8 cellular contexts compared by ENCODE assay signal in the genomic region with DNA sequence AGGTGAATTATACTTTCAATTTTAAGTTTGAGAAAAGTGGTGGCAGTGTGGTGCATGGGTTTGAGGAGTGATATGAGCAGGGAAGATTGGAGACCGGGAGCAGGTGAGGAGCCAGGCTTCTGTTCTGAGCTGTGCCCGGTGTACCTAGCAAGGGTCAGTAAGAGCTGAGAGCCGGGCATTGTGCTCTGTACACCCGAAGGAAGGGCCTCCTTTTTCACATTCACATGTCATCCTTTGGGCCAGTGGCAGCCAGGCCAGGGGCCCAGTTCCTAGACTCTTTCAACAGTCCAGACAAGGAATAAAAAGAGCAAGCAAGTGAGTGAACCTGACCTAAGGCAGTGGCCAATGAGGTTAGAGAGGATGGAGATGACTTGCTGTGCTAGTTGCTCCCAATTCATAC. TPM values are rescaled to one million over a fixed set of nuclear protein-coding genes. Genes with fewer than 3 reads are reported as not detected.
DNase-seq lines count a peak whose midpoint lies in the region; TF ChIP-seq lines count a peak whose summit lies in the region.
"Had no signal": no experiment of that assay in that cellular context is flagged by ENCODE, and none has a peak within 500 bp of the region (broad histone marks: within the 10 kb centered on the region; RNA-seq: fewer than 3 reads in every experiment).

No MANE protein-coding gene starts in this region.

- H3K9ac ChIP-seq in GM23248: no peak overlapping the region
- H3K9ac ChIP-seq in iPS-20b (ENCODE audit: low read depth, low read length): peak overlapping the region; percentile 30; the same call in 1 of the 2 replicates

- TF ChIP-seq POLR2A in thyroid gland (IDR thresholded peaks at IDR 0.05): no peak

- H3K79me2 ChIP-seq in GM23248 (ENCODE audit: insufficient read depth) (no peaks in the 10 kb centered on the region), OCI-LY7 (ENCODE audit: insufficient read depth, low read depth, low read length) (no peaks in the 10 kb centered on the region)

- H3F3A ChIP-seq in GM23248 (ENCODE audit: insufficient read depth): no peaks in the 10 kb centered on the region

- H3K27me3 ChIP-seq in GM23248 (replicated peaks; ENCODE audit: insufficient read depth) (no peaks in the 10 kb centered on the region), iPS-20b (ENCODE audit: insufficient read depth, low read length) (no peaks in the 10 kb centered on the region), thyroid gland (no peaks in the 10 kb centered on the region)
- H3K27me3 ChIP-seq: SJCRH30 had no signal

- H3K9me3 ChIP-seq in GM23248 (ENCODE audit: low read depth) (no peaks in the 10 kb centered on the region), OCI-LY7 (ENCODE audit: low read length) (no peaks in the 10 kb centered on the region), iPS-20b (ENCODE audit: insufficient read depth, low read depth, low read length) (no peaks in the 10 kb centered on the region), thyroid gland (no peaks in the 10 kb centered on the region)
- H3K9me3 ChIP-seq: SJCRH30 had no signal

- H3K36me3 ChIP-seq in GM23248 (ENCODE audit: low read depth) (no peaks in the 10 kb centered on the region), OCI-LY7 (ENCODE audit: insufficient read depth, low read length) (no peaks in the 10 kb centered on the region), iPS-20b (ENCODE audit: insufficient read depth, low read depth, low read length) (no peaks in the 10 kb centered on the region), thyroid gland (no peaks in the 10 kb centered on the region)
- H3K36me3 ChIP-seq: SJCRH30 had no signal

- H3K4me3 ChIP-seq in GM23248 (no peak overlapping the region), OCI-LY7 (ENCODE audit: low read depth, low read length, poor library complexity, severe bottlenecking) (peak overlapping the region; percentile 33), iPS-20b (ENCODE audit: low read length) (no peak overlapping the region), thyroid gland (replicated peaks in 1 of 3) (no peak overlapping the region)
- H3K4me3 ChIP-seq: SJCRH30 had no signal

- POLR2A ChIA-PET in OCI-LY7 (lab: Charles Lee): interaction anchor here (0.6 to 2.4 kb wide), 12 partner anchors 9 to 1159 kb away, joined by 3 to 10 read pairs (median 4); a partner anchor contains a TSS

- peak overlapping the region; percentile 54; the same call in 1 of the 2 replicates for H2AFZ ChIP-seq in GM23248
- H2AFZ ChIP-seq in OCI-LY7 (ENCODE audit: low read length): peak overlapping the region; percentile 96

- H3K27ac ChIP-seq in GM23248 (no peak overlapping the region), OCI-LY7 (ENCODE audit: low read depth, low read length, poor library complexity, severe bottlenecking) (peak overlapping the region; percentile 16), iPS-20b (ENCODE audit: low read length) (no peak overlapping the region), thyroid gland (peak overlapping the region; percentile 27 to 54 (median 34))
- H3K27ac ChIP-seq: SJCRH30 had no signal

- intact Hi-C loops in OCI-LY7 (cut with micrococcal nuclease; ENCODE audit: unreplicated experiment): no loop called here
- intact Hi-C loops in thyroid gland (cut with DNase I): no loop called here

- no peak overlapping the region for H3K4me2 ChIP-seq in GM23248 (ENCODE audit: unreplicated experiment)
- H3K4me2 ChIP-seq in OCI-LY7 (ENCODE audit: low read length): peak overlapping the region; percentile 75

- H3K4me1 ChIP-seq in GM23248 (ENCODE audit: insufficient read depth): no peaks in the 10 kb centered on the region
- H3K4me1 ChIP-seq in OCI-LY7 (ENCODE audit: insufficient read depth, low read length, poor library complexity, severe bottlenecking): peaks cover 21% of the 10 kb centered on the region
- peaks cover 5% of the 10 kb centered on the region for H3K4me1 ChIP-seq in iPS-20b (ENCODE audit: insufficient read depth, low read length)
- peaks cover 6% of the 10 kb centered on the region in 2 donors for H3K4me1 ChIP-seq in thyroid gland
- H3K4me1 ChIP-seq: SJCRH30 had no signal

- in situ Hi-C loops in GM23248 (cut with MboI): no loop called here

- H3K9me2 ChIP-seq in GM23248 (ENCODE audit: insufficient read depth) (no peaks in the 10 kb centered on the region), OCI-LY7 (ENCODE audit: insufficient read depth, low read length) (no peaks in the 10 kb centered on the region)

- DNase-seq in GM23248 (no peak), OCI-LY7 (ENCODE audit: low spot score) (no peak), thyroid gland (no peak), iPS-NIHi11 (ENCODE audit: low spot score) (no peak)
- no peak for DNase-seq in effector CD8-positive, alpha-beta T cell (lab: John Stamatoyannopoulos, UW)
- DNase-seq in activated naive CD4-positive, alpha-beta T cell (lab: John Stamatoyannopoulos, UW): no peak

- 83 to 88% methylated on average over 4 of the region's 4 CpGs for WGBS in GM23248 (ENCODE audit: low coverage in 1 of 2, low lambda C conversion rate in 2 of 2, missing lambda C conversion rate in 2 of 2), 2 experiments
- WGBS in thyroid gland, 2 donors: 87 to 88% methylated on average over 4 of the region's 4 CpGs

- H4K20me1 ChIP-seq in GM23248 (ENCODE audit: insufficient read depth): no peaks in the 10 kb centered on the region
- no peaks in the 10 kb centered on the region for H4K20me1 ChIP-seq in OCI-LY7 (ENCODE audit: insufficient read depth, low read length)

- CTCF ChIA-PET in OCI-LY7 (lab: Charles Lee; ENCODE audit: unreplicated experiment): interaction anchor here (0.5 to 1.8 kb wide), 18 partner anchors 10 to 1937 kb away, joined by 3 to 7 read pairs (median 3); a partner anchor contains a TSS

- BruUV-seq in OCI-LY7 (replicated peaks; lab: Mats Ljungman, UMichigan): no TSS peak

- TF ChIP-seq CTCF in OCI-LY7 (conservative IDR thresholded peaks at IDR 0.05; ENCODE audit: low read length): no peak
- no peak for TF ChIP-seq CTCF in thyroid gland (IDR thresholded peaks at IDR 0.05)

RNA-seq across cellular contexts. Expression of a gene that starts 5.1 kb away (rescaled TPM):
- total RNA-seq in GM23248 (2014; rRNA removed; shearing (Covaris generic)): 138 and 183 TPM in 2 replicates
- 111 and 112 TPM in 2 replicates for polyA plus RNA-seq in GM23248 (2016; fragmentation: Nextera tagmentation; extraction: Ambion mirVana)
- 349 and 420 TPM in 2 replicates for total RNA-seq in OCI-LY7 (2014; rRNA removed; shearing (Covaris generic))
- total RNA-seq in OCI-LY7 (2022) (296 and 325 TPM in 2 replicates), thyroid gland (100 to 1,000 TPM; 162 to 237 (median 202) TPM)

Comparison
In these comparisons a context has a peak if more than half of its experiments do, and no peak if none do; other contexts are left out.
1. H3K27ac ChIP-seq: peak in OCI-LY7 (single experiment) and thyroid gland (3 of 3); none in GM23248 (single experiment) and iPS-20b (single experiment).